ENCODE assay signal across 1 cellular context in the genomic region with DNA sequence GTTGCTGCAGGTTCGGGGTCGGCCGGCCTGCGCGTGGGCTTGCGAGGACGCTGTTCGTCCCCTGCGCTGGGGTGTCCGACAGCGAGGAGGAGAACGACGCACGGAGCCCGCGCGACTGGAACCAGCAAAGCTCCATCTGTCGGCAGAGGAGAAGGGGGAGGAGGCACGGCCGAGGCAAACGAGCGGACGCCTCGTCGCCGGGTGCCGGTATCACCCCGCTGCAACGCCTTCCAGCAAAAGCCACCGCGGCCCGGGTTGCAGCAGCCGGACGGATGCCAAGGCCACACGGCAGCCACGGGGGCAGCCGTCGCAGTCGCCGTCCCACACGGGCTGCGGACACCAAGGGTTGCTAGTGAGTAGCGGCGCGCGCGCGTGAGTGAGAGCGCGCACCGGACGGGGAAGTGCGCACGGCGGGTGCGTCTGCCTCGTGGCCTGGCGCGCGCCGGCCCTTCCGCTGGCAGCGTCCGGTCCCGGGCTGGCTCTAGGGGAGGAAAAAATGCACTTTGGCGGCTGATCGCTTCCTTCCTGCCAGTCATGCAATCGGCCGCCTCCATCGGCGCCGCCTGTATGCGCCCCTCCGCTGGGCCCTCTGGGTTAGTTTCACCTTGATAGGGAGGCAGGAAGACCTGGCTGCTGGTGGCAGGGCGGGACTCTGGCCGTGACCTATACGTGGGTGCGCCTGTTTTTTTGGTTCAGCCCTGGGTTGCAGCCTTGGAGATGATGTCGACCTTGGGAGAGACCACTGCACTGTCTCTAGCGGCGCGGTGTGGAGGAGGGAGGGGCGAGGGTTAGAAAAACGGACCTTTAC.
A peak's percentile ranks its signal among the peaks of the same experiment; 100 is the strongest.
TF ChIP-seq lines count a peak whose summit lies in the region.

No MANE protein-coding gene starts in this region.

TF ChIP-seq in HCT116, 20 proteins besides CTCF, POLR2A, EP300 and RAD21 (continued from another document):
- TF ChIP-seq, protein P1, sequence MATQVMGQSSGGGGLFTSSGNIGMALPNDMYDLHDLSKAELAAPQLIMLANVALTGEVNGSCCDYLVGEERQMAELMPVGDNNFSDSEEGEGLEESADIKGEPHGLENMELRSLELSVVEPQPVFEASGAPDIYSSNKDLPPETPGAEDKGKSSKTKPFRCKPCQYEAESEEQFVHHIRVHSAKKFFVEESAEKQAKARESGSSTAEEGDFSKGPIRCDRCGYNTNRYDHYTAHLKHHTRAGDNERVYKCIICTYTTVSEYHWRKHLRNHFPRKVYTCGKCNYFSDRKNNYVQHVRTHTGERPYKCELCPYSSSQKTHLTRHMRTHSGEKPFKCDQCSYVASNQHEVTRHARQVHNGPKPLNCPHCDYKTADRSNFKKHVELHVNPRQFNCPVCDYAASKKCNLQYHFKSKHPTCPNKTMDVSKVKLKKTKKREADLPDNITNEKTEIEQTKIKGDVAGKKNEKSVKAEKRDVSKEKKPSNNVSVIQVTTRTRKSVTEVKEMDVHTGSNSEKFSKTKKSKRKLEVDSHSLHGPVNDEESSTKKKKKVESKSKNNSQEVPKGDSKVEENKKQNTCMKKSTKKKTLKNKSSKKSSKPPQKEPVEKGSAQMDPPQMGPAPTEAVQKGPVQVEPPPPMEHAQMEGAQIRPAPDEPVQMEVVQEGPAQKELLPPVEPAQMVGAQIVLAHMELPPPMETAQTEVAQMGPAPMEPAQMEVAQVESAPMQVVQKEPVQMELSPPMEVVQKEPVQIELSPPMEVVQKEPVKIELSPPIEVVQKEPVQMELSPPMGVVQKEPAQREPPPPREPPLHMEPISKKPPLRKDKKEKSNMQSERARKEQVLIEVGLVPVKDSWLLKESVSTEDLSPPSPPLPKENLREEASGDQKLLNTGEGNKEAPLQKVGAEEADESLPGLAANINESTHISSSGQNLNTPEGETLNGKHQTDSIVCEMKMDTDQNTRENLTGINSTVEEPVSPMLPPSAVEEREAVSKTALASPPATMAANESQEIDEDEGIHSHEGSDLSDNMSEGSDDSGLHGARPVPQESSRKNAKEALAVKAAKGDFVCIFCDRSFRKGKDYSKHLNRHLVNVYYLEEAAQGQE (IDR thresholded peaks at IDR 0.05; ENCODE audit: low read depth), result no peak
- peak; percentile 41; the same call in 1 of the 2 replicates for TF ChIP-seq CBX3 (IDR thresholded peaks at IDR 0.05; ENCODE audit: low read depth)
